In genomic region chr5:17891881-17892280, GRCh38 we compare ENCODE assay signal across 19 cellular contexts.
DNase-seq lines count a peak whose midpoint lies in the region; ATAC-seq, FAIRE-seq and TF ChIP-seq lines count a peak whose summit lies in the region.
"Had no signal": no experiment of that assay in that cellular context is flagged by ENCODE, and none has a peak within 500 bp of the region (broad histone marks: within the 10 kb centered on the region; RNA-seq: fewer than 3 reads in every experiment).

No MANE protein-coding gene starts in this region.

- peak; percentile 49 for DNase-seq in OCI-M1 (lab: John Stamatoyannopoulos, UW)
- DNase-seq in endodermal cell = peak; percentile 74
- DNase-seq in keratinocyte (ENCODE audit: low read depth, low spot score) = no peak
- no peak for DNase-seq in sigmoid colon
- no peak for DNase-seq in GM03348 (ENCODE audit: low spot score)
- DNase-seq: C1 segment of cervical spinal cord; Calu3; CD4-positive, alpha-beta memory T cell; COR-L47; DMS53; DND-41; H7; HCEC 1CT had no signal

- H3K4me1 ChIP-seq in endodermal cell (ENCODE audit: control insufficient read depth, insufficient read depth, low read length) = peaks cover 5% of the 10 kb centered on the region
- H3K4me1 ChIP-seq in keratinocyte (ENCODE audit: control insufficient read depth, extremely low read depth, insufficient read depth, low read length) = peaks cover 2% of the 10 kb centered on the region
- H3K4me1 ChIP-seq in sigmoid colon = no peaks in the 10 kb centered on the region

- H3K4me3 Mint-ChIP-seq in endodermal cell = no peak overlapping the region
- H3K4me3 Mint-ChIP-seq: GM23338 had no signal

- TF ChIP-seq RAD21 in neural cell (conservative IDR thresholded peaks at IDR 0.05) = no peak

- H3K36me3 ChIP-seq in endodermal cell (ENCODE audit: control insufficient read depth, insufficient read depth, low read length) (no peaks in the 10 kb centered on the region), keratinocyte (ENCODE audit: control insufficient read depth in 2 of 2, extremely low read depth in 1 of 2, insufficient read depth in 2 of 2, low read length in 2 of 2) (no peaks in the 10 kb centered on the region), neural cell (ENCODE audit: insufficient read depth, low read length) (no peaks in the 10 kb centered on the region), sigmoid colon (no peaks in the 10 kb centered on the region)

- peaks cover 10% of the 10 kb centered on the region for H3K4me1 Mint-ChIP-seq in endodermal cell
- H3K4me1 Mint-ChIP-seq: CD4-positive, alpha-beta memory T cell; GM23338 had no signal

- no peak overlapping the region for H3K27ac Mint-ChIP-seq in endodermal cell
- H3K27ac Mint-ChIP-seq: CD4-positive, alpha-beta memory T cell; GM23338 had no signal

- no peaks in the 10 kb centered on the region for H3K27me3 Mint-ChIP-seq in endodermal cell (ENCODE audit: insufficient read depth)
- H3K27me3 Mint-ChIP-seq: CD4-positive, alpha-beta memory T cell had no signal

- ATAC-seq in HG02763 (IDR thresholded peaks at IDR 0.05; ENCODE audit: unreplicated experiment) = no peak
- ATAC-seq: GM12878, GM23338 had no signal

- dilution Hi-C loops in keratinocyte (cut with MboI; ENCODE audit: extremely low pct_ligation_motif_present, low sequenced_read_pairs) = no loop called here

- H3K27me3 ChIP-seq in endodermal cell (ENCODE audit: control insufficient read depth, insufficient read depth, low read length, poor library complexity, severe bottlenecking) (no peaks in the 10 kb centered on the region), keratinocyte (ENCODE audit: control insufficient read depth, extremely low read depth, insufficient read depth, low read length) (no peaks in the 10 kb centered on the region), neural cell (ENCODE audit: insufficient read depth, low read depth, low read length) (no peaks in the 10 kb centered on the region), sigmoid colon (no peaks in the 10 kb centered on the region)

- H3K4me2 ChIP-seq in keratinocyte (ENCODE audit: control insufficient read depth, extremely low read depth, insufficient read depth, low read depth, low read length) = no peak overlapping the region
- H3K4me2 ChIP-seq in neural cell (ENCODE audit: low read length) = no peak overlapping the region
- H3K4me2 ChIP-seq: GM23338 had no signal

- no peak overlapping the region for H3K27ac ChIP-seq in endodermal cell (ENCODE audit: low read depth, low read length)
- no peak overlapping the region for H3K27ac ChIP-seq in keratinocyte (ENCODE audit: control insufficient read depth, insufficient read depth, low read length)
- no peak overlapping the region for H3K27ac ChIP-seq in neural cell (ENCODE audit: low read length)
- no peak overlapping the region for H3K27ac ChIP-seq in sigmoid colon

- H3K4me3 ChIP-seq in endodermal cell (ENCODE audit: low read length) (peak overlapping the region; percentile 42), keratinocyte (ENCODE audit: control insufficient read depth in 2 of 3, extremely low read depth in 1 of 3, insufficient read depth in 2 of 3, low read depth in 1 of 3, low read length in 3 of 3) (no peak overlapping the region), neural cell (ENCODE audit: low read length) (no peak overlapping the region), sigmoid colon (no peak overlapping the region)
- H3K4me3 ChIP-seq: GM12878, GM23338 had no signal

- no peaks in the 10 kb centered on the region for H3F3A ChIP-seq in neural cell (ENCODE audit: insufficient read depth, low read length, poor library complexity, severe bottlenecking)

- TF ChIP-seq POLR2A in sigmoid colon (IDR thresholded peaks at IDR 0.05) = no peak

- no peaks in the 10 kb centered on the region for H3K9me2 ChIP-seq in neural cell (ENCODE audit: insufficient read depth, low read length)

- 56 to 75% methylated on average over 1 to 6 of the region's 6 CpGs for WGBS in endodermal cell (ENCODE audit: insufficient coverage in 1 of 2, insufficient read length in 1 of 2), 2 experiments
- 67 to 86% methylated on average over 6 of the region's 6 CpGs for WGBS in sigmoid colon, 2 donors

- H3K9me3 ChIP-seq in endodermal cell (ENCODE audit: control insufficient read depth, low read length) (peaks cover 4% of the 10 kb centered on the region), keratinocyte (ENCODE audit: control insufficient read depth, low read depth, low read length) (no peaks in the 10 kb centered on the region), neural cell (ENCODE audit: low read length) (no peaks in the 10 kb centered on the region), sigmoid colon (no peaks in the 10 kb centered on the region)

- FAIRE-seq in keratinocyte (lab: Jason Lieb, UNC) = no peak
- FAIRE-seq: G401.6, GM12878, GM19239 had no signal

- H3K9me3 Mint-ChIP-seq in endodermal cell = no peaks in the 10 kb centered on the region
- H3K9me3 Mint-ChIP-seq: GM23338 had no signal

- TF ChIP-seq CTCF in endodermal cell (conservative IDR thresholded peaks at IDR 0.05) (no peak), keratinocyte (optimal IDR thresholded peaks at IDR 0.05 in 1 of 3, IDR thresholded peaks at IDR 0.05 in 1 of 3, conservative IDR thresholded peaks at IDR 0.05 in 1 of 3; ENCODE audit: extremely low read depth in 1 of 3, insufficient read depth in 2 of 3, low read length in 3 of 3) (no peak), neural cell (IDR thresholded peaks at IDR 0.05; ENCODE audit: poor library complexity, severe bottlenecking) (no peak), sigmoid colon (IDR thresholded peaks at IDR 0.05) (no peak)

- H4K20me1 ChIP-seq in keratinocyte (ENCODE audit: control insufficient read depth, extremely low read depth, insufficient read depth, low read length) = no peaks in the 10 kb centered on the region
- no peaks in the 10 kb centered on the region for H4K20me1 ChIP-seq in neural cell (ENCODE audit: insufficient read depth)

- intact Hi-C loops in sigmoid colon (cut with DNase I) = no loop called here

- H3K9me1 ChIP-seq in keratinocyte (ENCODE audit: control insufficient read depth, extremely low read depth, insufficient read depth, low read length) = no peaks in the 10 kb centered on the region

- H3K79me2 ChIP-seq in keratinocyte (ENCODE audit: control insufficient read depth, insufficient read depth, low read length) = no peaks in the 10 kb centered on the region
- H3K79me2 ChIP-seq in neural cell (replicated peaks; ENCODE audit: insufficient read depth, low read length) = no peaks in the 10 kb centered on the region

- H3K9ac ChIP-seq in endodermal cell (ENCODE audit: extremely low read depth, low read length, poor library complexity, severe bottlenecking) (no peak overlapping the region), keratinocyte (ENCODE audit: control insufficient read depth, extremely low read depth, insufficient read depth, low read length) (no peak overlapping the region), neural cell (ENCODE audit: low read length) (no peak overlapping the region)

- H2AFZ ChIP-seq in keratinocyte (ENCODE audit: control insufficient read depth, low read length) (peak overlapping the region; percentile 29), neural cell (ENCODE audit: low read depth, low read length) (no peak overlapping the region)
- H2AFZ ChIP-seq: GM23338 had no signal

- TF ChIP-seq EP300 in neural cell (conservative IDR thresholded peaks at IDR 0.05; ENCODE audit: poor library complexity, severe bottlenecking) (no peak), sigmoid colon (IDR thresholded peaks at IDR 0.05) (no peak)

- H3K36me3 Mint-ChIP-seq in endodermal cell (ENCODE audit: low read depth) = no peaks in the 10 kb centered on the region
- H3K36me3 Mint-ChIP-seq: CD4-positive, alpha-beta memory T cell had no signal

TF ChIP-seq in neural cell, 6 proteins besides CTCF, POLR2A, EP300 and RAD21:
- peak; percentile 46 for TF ChIP-seq REST (IDR thresholded peaks at IDR 0.05; ENCODE audit: borderline replicate concordance)
- no peak for TF ChIP-seq MXI1 (conservative IDR thresholded peaks at IDR 0.05; ENCODE audit: poor library complexity, severe bottlenecking)
- TF ChIP-seq POLR2AphosphoS5 (IDR thresholded peaks at IDR 0.05) = no peak
- no peak for TF ChIP-seq TAF1 (IDR thresholded peaks at IDR 0.05; ENCODE audit: low read depth)
- TF ChIP-seq EZH2 (IDR thresholded peaks at IDR 0.05; ENCODE audit: borderline replicate concordance, insufficient read depth, low read length, poor library complexity, severe bottlenecking) = no peak

Comparison
In these comparisons a context has a peak if more than half of its experiments do, and no peak if none do; other contexts are left out.
1. DNase-seq: peak in OCI-M1 (single experiment) and endodermal cell (single experiment); none in keratinocyte (single experiment), sigmoid colon (single experiment) and GM03348 (single experiment).